1 cellular context compared by ENCODE assay signal in the genomic region with DNA sequence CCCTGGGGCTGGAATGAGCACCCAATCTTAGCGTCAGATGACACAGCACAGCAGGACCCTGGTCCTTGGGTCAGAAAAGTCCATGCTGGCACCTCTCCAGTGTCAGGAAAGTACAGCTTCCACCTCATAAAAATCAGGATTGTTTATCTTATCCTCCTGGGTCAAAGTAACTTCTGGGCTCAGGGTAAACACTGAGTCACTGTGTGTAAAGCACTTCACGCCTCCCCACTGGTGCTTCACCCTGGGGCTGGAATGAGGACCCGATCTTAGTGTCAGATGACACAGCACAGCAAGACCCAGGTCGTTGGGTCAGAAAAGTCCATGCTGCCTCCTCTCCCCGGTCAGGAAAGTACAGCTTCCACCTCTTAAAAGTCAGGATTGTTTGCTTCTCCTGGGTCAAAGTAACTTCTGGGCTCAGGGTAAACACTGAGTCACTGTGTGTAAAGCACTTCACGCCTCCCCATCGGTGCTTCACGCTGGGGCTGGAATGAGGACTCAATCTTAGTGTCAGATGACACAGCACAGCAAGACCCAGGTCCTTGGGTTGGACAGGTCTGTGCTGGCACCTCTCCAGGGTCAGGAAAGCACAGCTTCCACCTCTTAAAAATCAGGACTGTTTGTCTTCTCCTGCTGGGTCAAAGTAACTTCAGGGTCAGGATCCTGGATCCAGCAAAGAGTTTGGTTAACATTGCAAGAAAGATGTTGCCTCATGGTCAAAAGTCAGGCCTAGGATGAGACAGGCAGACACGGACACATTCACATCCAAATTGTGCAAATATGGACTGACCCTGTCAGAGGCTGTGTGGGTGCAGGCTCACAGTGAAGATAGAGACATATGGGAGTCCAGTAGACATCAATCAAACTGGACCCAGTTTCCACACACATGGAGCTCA.
TF ChIP-seq lines count a peak whose summit lies in the region.

No MANE protein-coding gene starts in this region.

TF ChIP-seq in HEK293, 187 proteins besides CTCF, POLR2A, EP300 and RAD21 (continued from another document and continues in another):
- TF ChIP-seq PRDM4 (tag by site-specific recombination; IDR thresholded peaks at IDR 0.05): peak; percentile 97
- peak; percentile 90; the same call in 1 of the 2 replicates for TF ChIP-seq ZNF664 (tag by site-specific recombination; IDR thresholded peaks at IDR 0.05)
- TF ChIP-seq ZNF112 (tag by site-specific recombination; IDR thresholded peaks at IDR 0.05): no peak; the same call in 1 of the 2 replicates
- TF ChIP-seq, protein P1, sequence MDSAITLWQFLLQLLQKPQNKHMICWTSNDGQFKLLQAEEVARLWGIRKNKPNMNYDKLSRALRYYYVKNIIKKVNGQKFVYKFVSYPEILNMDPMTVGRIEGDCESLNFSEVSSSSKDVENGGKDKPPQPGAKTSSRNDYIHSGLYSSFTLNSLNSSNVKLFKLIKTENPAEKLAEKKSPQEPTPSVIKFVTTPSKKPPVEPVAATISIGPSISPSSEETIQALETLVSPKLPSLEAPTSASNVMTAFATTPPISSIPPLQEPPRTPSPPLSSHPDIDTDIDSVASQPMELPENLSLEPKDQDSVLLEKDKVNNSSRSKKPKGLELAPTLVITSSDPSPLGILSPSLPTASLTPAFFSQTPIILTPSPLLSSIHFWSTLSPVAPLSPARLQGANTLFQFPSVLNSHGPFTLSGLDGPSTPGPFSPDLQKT (IDR thresholded peaks at IDR 0.05; ENCODE audit: borderline replicate concordance, low read depth, low read length): no peak
- TF ChIP-seq GLI2 (tag by site-specific recombination; IDR thresholded peaks at IDR 0.05; ENCODE audit: borderline replicate concordance, low read depth): peak; percentile 99
- TF ChIP-seq BCL11B (tag by site-specific recombination; IDR thresholded peaks at IDR 0.05; ENCODE audit: low read depth): no peak
- TF ChIP-seq ZNF362 (tag by site-specific recombination; IDR thresholded peaks at IDR 0.05): peak; percentile 69; the same call in 1 of the 2 replicates
- peak; percentile 68 for TF ChIP-seq ZNF596 (tag by site-specific recombination; IDR thresholded peaks at IDR 0.05)
- TF ChIP-seq ZNF555 (tag by site-specific recombination; conservative IDR thresholded peaks at IDR 0.05): no peak
- TF ChIP-seq OVOL3 (tag by site-specific recombination; IDR thresholded peaks at IDR 0.05): peak; percentile 86
- TF ChIP-seq ZBTB6 (tag by site-specific recombination; IDR thresholded peaks at IDR 0.05): no peak
- peak; percentile 96 for TF ChIP-seq ZSCAN30 (tag by site-specific recombination; IDR thresholded peaks at IDR 0.05)
- peak; percentile 50 for TF ChIP-seq ZNF341 (tag by site-specific recombination; IDR thresholded peaks at IDR 0.05; ENCODE audit: low read depth)
- TF ChIP-seq KLF9 (tag by site-specific recombination; IDR thresholded peaks at IDR 0.05; ENCODE audit: low read depth): peak; percentile 80
- no peak for TF ChIP-seq ZNF549 (tag by site-specific recombination; IDR thresholded peaks at IDR 0.05)
- no peak for TF ChIP-seq ZNF311 (tag by site-specific recombination; IDR thresholded peaks at IDR 0.05; ENCODE audit: borderline replicate concordance)
- TF ChIP-seq BCL11A (tag by site-specific recombination; IDR thresholded peaks at IDR 0.05; ENCODE audit: low read depth): peak; percentile 98
- no peak for TF ChIP-seq ZNF292 (tag by site-specific recombination; IDR thresholded peaks at IDR 0.05; ENCODE audit: borderline replicate concordance, low read depth)
- TF ChIP-seq ZNF239 (tag by site-specific recombination; IDR thresholded peaks at IDR 0.05): peak; percentile 55; the same call in 1 of the 2 replicates
- TF ChIP-seq ZNF394 (tag by site-specific recombination; IDR thresholded peaks at IDR 0.05; ENCODE audit: borderline replicate concordance): peak; percentile 88
- TF ChIP-seq PRDM6 (tag by site-specific recombination; IDR thresholded peaks at IDR 0.05): peak; percentile 99; the same call in 1 of the 2 replicates
- TF ChIP-seq, protein P2, sequence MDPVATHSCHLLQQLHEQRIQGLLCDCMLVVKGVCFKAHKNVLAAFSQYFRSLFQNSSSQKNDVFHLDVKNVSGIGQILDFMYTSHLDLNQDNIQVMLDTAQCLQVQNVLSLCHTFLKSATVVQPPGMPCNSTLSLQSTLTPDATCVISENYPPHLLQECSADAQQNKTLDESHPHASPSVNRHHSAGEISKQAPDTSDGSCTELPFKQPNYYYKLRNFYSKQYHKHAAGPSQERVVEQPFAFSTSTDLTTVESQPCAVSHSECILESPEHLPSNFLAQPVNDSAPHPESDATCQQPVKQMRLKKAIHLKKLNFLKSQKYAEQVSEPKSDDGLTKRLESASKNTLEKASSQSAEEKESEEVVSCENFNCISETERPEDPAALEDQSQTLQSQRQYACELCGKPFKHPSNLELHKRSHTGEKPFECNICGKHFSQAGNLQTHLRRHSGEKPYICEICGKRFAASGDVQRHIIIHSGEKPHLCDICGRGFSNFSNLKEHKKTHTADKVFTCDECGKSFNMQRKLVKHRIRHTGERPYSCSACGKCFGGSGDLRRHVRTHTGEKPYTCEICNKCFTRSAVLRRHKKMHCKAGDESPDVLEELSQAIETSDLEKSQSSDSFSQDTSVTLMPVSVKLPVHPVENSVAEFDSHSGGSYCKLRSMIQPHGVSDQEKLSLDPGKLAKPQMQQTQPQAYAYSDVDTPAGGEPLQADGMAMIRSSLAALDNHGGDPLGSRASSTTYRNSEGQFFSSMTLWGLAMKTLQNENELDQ (tag by site-specific recombination; IDR thresholded peaks at IDR 0.05; ENCODE audit: low read depth): no peak
- peak; percentile 99 for TF ChIP-seq ZNF324 (tag by site-specific recombination; IDR thresholded peaks at IDR 0.05)
- TF ChIP-seq, protein P3, sequence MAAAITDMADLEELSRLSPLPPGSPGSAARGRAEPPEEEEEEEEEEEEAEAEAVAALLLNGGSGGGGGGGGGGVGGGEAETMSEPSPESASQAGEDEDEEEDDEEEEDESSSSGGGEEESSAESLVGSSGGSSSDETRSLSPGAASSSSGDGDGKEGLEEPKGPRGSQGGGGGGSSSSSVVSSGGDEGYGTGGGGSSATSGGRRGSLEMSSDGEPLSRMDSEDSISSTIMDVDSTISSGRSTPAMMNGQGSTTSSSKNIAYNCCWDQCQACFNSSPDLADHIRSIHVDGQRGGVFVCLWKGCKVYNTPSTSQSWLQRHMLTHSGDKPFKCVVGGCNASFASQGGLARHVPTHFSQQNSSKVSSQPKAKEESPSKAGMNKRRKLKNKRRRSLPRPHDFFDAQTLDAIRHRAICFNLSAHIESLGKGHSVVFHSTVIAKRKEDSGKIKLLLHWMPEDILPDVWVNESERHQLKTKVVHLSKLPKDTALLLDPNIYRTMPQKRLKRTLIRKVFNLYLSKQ (tag by site-specific recombination; IDR thresholded peaks at IDR 0.05; ENCODE audit: borderline replicate concordance): peak; percentile 56; the same call in 1 of the 2 replicates
- no peak for TF ChIP-seq ZNF777 (tag by site-specific recombination; IDR thresholded peaks at IDR 0.05; ENCODE audit: borderline replicate concordance)
- TF ChIP-seq GLI4 (tag by site-specific recombination; IDR thresholded peaks at IDR 0.05): no peak
- TF ChIP-seq ZNF610 (tag by site-specific recombination; IDR thresholded peaks at IDR 0.05; ENCODE audit: borderline replicate concordance): peak; percentile 92
- no peak for TF ChIP-seq ZNF426 (tag by site-specific recombination; IDR thresholded peaks at IDR 0.05)
- peak; percentile 100 for TF ChIP-seq ZNF423 (tag by site-specific recombination; IDR thresholded peaks at IDR 0.05)
- peak; percentile 93 for TF ChIP-seq IKZF3 (tag by site-specific recombination; IDR thresholded peaks at IDR 0.05)
- TF ChIP-seq ZNF248 (tag by site-specific recombination; IDR thresholded peaks at IDR 0.05): no peak
- TF ChIP-seq ZXDB (tag by site-specific recombination; IDR thresholded peaks at IDR 0.05): peak; percentile 98
- peak; percentile 44; the same call in 1 of the 2 replicates for TF ChIP-seq ZNF707 (tag by site-specific recombination; IDR thresholded peaks at IDR 0.05)
- no peak for TF ChIP-seq ZNF626 (tag by site-specific recombination; IDR thresholded peaks at IDR 0.05)
- TF ChIP-seq, protein P4, sequence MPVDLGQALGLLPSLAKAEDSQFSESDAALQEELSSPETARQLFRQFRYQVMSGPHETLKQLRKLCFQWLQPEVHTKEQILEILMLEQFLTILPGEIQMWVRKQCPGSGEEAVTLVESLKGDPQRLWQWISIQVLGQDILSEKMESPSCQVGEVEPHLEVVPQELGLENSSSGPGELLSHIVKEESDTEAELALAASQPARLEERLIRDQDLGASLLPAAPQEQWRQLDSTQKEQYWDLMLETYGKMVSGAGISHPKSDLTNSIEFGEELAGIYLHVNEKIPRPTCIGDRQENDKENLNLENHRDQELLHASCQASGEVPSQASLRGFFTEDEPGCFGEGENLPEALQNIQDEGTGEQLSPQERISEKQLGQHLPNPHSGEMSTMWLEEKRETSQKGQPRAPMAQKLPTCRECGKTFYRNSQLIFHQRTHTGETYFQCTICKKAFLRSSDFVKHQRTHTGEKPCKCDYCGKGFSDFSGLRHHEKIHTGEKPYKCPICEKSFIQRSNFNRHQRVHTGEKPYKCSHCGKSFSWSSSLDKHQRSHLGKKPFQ (tag by site-specific recombination; IDR thresholded peaks at IDR 0.05): peak; percentile 93; the same call in 1 of the 2 replicates
- TF ChIP-seq ZNF580 (tag by site-specific recombination; IDR thresholded peaks at IDR 0.05): peak; percentile 76
- TF ChIP-seq ZNF792 (tag by site-specific recombination; IDR thresholded peaks at IDR 0.05): peak; percentile 90
- TF ChIP-seq ZNF704 (tag by site-specific recombination; IDR thresholded peaks at IDR 0.05): no peak
- peak; percentile 94; the same call in 1 of the 2 replicates for TF ChIP-seq HOXD13 (CRISPR knock-in tag; IDR thresholded peaks at IDR 0.05; ENCODE audit: borderline replicate concordance)
- peak; percentile 100 for TF ChIP-seq ZIC2 (tag by site-specific recombination; IDR thresholded peaks at IDR 0.05)
- TF ChIP-seq ZNF473 (tag by site-specific recombination; IDR thresholded peaks at IDR 0.05): no peak
- TF ChIP-seq, protein P5, sequence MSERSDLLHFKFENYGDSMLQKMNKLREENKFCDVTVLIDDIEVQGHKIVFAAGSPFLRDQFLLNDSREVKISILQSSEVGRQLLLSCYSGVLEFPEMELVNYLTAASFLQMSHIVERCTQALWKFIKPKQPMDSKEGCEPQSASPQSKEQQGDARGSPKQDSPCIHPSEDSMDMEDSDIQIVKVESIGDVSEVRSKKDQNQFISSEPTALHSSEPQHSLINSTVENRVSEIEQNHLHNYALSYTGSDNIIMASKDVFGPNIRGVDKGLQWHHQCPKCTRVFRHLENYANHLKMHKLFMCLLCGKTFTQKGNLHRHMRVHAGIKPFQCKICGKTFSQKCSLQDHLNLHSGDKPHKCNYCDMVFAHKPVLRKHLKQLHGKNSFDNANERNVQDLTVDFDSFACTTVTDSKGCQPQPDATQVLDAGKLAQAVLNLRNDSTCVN (tag by site-specific recombination; optimal IDR thresholded peaks at IDR 0.05): peak; percentile 18
